Comparison of ENCODE assay signal across 1 cellular context in the genomic region with DNA sequence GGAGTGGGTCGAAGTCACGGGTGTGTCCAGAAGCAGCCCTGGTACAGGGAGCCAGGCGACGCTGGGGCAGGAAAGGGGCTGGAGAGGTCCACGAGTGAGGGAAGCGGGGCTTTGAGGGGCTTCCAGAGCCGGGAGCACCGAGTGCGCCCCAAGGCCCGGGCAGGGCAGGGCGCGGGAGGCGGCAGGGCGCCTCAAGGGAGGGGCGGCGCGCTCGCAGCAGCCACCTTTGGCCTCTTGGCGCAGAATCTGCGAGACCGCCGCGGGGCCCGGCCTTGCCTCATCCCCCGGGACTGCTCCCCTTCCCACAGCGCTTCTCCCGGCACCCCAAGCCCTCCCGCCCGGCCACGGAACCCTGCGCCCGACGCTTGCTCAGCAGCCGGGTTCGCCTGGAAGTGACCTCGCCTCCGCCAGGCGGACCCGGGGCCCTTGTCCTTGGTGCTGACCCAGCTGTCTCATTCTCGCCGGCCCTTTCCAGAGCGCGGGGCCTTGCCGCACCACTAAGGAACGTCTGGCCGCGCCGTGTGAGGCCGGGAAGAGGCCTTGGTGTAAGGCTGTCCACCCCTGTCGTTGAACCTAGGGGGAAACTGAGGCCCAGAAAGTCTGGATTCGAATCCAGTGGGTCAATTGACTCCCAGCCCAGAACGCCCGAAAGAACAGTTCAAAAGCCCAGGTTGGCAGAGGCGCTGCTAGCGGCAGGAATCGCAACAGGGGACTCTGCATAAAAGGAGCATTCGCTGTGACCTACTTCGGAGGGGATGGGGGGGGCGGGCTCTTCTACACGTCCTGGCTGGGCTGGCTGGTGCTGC.
TF ChIP-seq lines count a peak whose summit lies in the region.

No MANE protein-coding gene starts in this region.

TF ChIP-seq in HEK293, 187 proteins besides CTCF, POLR2A, EP300 and RAD21 (continued from another document and continues in another):
- TF ChIP-seq, protein P1, sequence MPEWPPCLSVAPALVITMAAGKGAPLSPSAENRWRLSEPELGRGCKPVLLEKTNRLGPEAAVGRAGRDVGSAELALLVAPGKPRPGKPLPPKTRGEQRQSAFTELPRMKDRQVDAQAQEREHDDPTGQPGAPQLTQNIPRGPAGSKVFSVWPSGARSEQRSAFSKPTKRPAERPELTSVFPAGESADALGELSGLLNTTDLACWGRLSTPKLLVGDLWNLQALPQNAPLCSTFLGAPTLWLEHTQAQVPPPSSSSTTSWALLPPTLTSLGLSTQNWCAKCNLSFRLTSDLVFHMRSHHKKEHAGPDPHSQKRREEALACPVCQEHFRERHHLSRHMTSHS (tag by site-specific recombination; IDR thresholded peaks at IDR 0.05), result no peak
- TF ChIP-seq SP3 (tag by site-specific recombination; IDR thresholded peaks at IDR 0.05) (peak; percentile 31; the same call in 1 of the 2 replicates), ZNF548 (tag by site-specific recombination; IDR thresholded peaks at IDR 0.05) (no peak), ZNF677 (tag by site-specific recombination; IDR thresholded peaks at IDR 0.05) (no peak), ZNF202 (tag by site-specific recombination; IDR thresholded peaks at IDR 0.05; ENCODE audit: borderline replicate concordance) (no peak), ZNF175 (tag by site-specific recombination; IDR thresholded peaks at IDR 0.05) (no peak), GLIS2 (tag by site-specific recombination; IDR thresholded peaks at IDR 0.05) (peak; percentile 53; the same call in 1 of the 2 replicates), ZNF354C (tag by site-specific recombination; IDR thresholded peaks at IDR 0.05; ENCODE audit: borderline replicate concordance, low read depth) (no peak), ZNF791 (tag by site-specific recombination; IDR thresholded peaks at IDR 0.05) (no peak), ZNF114 (tag by site-specific recombination; IDR thresholded peaks at IDR 0.05) (no peak), YY1 (tag by site-specific recombination; IDR thresholded peaks at IDR 0.05) (no peak), ZNF692 (tag by site-specific recombination; IDR thresholded peaks at IDR 0.05) (peak; percentile 42; the same call in 1 of the 2 replicates), ZNF549 (tag by site-specific recombination; IDR thresholded peaks at IDR 0.05) (no peak), ZNF132 (tag by site-specific recombination; IDR thresholded peaks at IDR 0.05; ENCODE audit: borderline replicate concordance) (no peak), ZNF398 (tag by site-specific recombination; IDR thresholded peaks at IDR 0.05) (no peak), ZBTB8A (tag by site-specific recombination; IDR thresholded peaks at IDR 0.05) (peak; percentile 44; the same call in 1 of the 2 replicates), ZNF624 (tag by site-specific recombination; IDR thresholded peaks at IDR 0.05) (no peak), ZNF335 (tag by site-specific recombination; conservative IDR thresholded peaks at IDR 0.05) (peak; percentile 83), ZBTB21 (tag by site-specific recombination; IDR thresholded peaks at IDR 0.05) (no peak), ZNF664 (tag by site-specific recombination; IDR thresholded peaks at IDR 0.05) (no peak), FEZF1 (tag by site-specific recombination; IDR thresholded peaks at IDR 0.05) (no peak), REST (tag by site-specific recombination; IDR thresholded peaks at IDR 0.05) (peak; percentile 96), MYNN (tag by site-specific recombination; IDR thresholded peaks at IDR 0.05; ENCODE audit: borderline replicate concordance) (no peak), ZNF560 (tag by site-specific recombination; IDR thresholded peaks at IDR 0.05; ENCODE audit: borderline replicate concordance) (no peak), ZNF654 (tag by site-specific recombination; IDR thresholded peaks at IDR 0.05; ENCODE audit: low read depth) (no peak), ZNF274 (IDR thresholded peaks at IDR 0.05; ENCODE audit: low read length) (no peak), ZNF274 (tag by site-specific recombination; IDR thresholded peaks at IDR 0.05; ENCODE audit: borderline replicate concordance) (no peak), ZNF133 (tag by site-specific recombination; IDR thresholded peaks at IDR 0.05) (no peak), ZNF155 (tag by site-specific recombination; IDR thresholded peaks at IDR 0.05) (no peak), ZBTB1 (tag by site-specific recombination; IDR thresholded peaks at IDR 0.05) (no peak), PBX3 (CRISPR knock-in tag; IDR thresholded peaks at IDR 0.05) (no peak), ZNF391 (tag by site-specific recombination; IDR thresholded peaks at IDR 0.05; ENCODE audit: borderline replicate concordance, low read depth) (no peak), ZNF747 (tag by site-specific recombination; IDR thresholded peaks at IDR 0.05) (no peak), KLF16 (tag by site-specific recombination; IDR thresholded peaks at IDR 0.05) (no peak)
- TF ChIP-seq, protein P2, sequence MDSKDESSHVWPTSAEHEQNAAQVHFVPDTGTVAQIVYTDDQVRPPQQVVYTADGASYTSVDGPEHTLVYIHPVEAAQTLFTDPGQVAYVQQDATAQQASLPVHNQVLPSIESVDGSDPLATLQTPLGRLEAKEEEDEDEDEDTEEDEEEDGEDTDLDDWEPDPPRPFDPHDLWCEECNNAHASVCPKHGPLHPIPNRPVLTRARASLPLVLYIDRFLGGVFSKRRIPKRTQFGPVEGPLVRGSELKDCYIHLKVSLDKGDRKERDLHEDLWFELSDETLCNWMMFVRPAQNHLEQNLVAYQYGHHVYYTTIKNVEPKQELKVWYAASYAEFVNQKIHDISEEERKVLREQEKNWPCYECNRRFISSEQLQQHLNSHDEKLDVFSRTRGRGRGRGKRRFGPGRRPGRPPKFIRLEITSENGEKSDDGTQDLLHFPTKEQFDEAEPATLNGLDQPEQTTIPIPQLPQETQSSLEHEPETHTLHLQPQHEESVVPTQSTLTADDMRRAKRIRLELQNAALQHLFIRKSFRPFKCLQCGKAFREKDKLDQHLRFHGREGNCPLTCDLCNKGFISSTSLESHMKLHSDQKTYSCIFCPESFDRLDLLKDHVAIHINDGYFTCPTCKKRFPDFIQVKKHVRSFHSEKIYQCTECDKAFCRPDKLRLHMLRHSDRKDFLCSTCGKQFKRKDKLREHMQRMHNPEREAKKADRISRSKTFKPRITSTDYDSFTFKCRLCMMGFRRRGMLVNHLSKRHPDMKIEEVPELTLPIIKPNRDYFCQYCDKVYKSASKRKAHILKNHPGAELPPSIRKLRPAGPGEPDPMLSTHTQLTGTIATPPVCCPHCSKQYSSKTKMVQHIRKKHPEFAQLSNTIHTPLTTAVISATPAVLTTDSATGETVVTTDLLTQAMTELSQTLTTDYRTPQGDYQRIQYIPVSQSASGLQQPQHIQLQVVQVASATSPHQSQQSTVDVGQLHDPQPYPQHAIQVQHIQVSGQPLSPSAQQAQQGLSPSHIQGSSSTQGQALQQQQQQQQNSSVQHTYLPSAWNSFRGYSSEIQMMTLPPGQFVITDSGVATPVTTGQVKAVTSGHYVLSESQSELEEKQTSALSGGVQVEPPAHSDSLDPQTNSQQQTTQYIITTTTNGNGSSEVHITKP (tag by site-specific recombination; IDR thresholded peaks at IDR 0.05), result no peak
- TF ChIP-seq, protein P3, sequence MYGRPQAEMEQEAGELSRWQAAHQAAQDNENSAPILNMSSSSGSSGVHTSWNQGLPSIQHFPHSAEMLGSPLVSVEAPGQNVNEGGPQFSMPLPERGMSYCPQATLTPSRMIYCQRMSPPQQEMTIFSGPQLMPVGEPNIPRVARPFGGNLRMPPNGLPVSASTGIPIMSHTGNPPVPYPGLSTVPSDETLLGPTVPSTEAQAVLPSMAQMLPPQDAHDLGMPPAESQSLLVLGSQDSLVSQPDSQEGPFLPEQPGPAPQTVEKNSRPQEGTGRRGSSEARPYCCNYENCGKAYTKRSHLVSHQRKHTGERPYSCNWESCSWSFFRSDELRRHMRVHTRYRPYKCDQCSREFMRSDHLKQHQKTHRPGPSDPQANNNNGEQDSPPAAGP (tag by site-specific recombination; IDR thresholded peaks at IDR 0.05), result no peak
- TF ChIP-seq, protein P4, sequence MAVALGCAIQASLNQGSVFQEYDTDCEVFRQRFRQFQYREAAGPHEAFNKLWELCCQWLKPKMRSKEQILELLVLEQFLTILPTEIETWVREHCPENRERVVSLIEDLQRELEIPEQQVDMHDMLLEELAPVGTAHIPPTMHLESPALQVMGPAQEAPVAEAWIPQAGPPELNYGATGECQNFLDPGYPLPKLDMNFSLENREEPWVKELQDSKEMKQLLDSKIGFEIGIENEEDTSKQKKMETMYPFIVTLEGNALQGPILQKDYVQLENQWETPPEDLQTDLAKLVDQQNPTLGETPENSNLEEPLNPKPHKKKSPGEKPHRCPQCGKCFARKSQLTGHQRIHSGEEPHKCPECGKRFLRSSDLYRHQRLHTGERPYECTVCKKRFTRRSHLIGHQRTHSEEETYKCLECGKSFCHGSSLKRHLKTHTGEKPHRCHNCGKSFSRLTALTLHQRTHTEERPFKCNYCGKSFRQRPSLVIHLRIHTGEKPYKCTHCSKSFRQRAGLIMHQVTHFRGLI (tag by site-specific recombination; IDR thresholded peaks at IDR 0.05), result no peak
- TF ChIP-seq, protein P5, sequence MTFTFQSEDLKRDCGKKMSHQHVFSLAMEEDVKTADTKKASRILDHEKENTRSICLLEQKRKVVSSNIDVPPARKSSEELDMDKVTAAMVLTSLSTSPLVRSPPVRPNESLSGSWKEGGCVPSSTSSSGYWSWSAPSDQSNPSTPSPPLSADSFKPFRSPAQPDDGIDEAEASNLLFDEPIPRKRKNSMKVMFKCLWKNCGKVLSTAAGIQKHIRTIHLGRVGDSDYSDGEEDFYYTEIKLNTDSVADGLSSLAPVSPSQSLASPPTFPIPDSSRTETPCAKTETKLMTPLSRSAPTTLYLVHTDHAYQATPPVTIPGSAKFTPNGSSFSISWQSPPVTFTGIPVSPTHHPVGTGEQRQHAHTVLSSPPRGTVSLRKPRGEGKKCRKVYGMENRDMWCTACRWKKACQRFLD (tag by site-specific recombination; IDR thresholded peaks at IDR 0.05), result no peak
- TF ChIP-seq, protein P6, sequence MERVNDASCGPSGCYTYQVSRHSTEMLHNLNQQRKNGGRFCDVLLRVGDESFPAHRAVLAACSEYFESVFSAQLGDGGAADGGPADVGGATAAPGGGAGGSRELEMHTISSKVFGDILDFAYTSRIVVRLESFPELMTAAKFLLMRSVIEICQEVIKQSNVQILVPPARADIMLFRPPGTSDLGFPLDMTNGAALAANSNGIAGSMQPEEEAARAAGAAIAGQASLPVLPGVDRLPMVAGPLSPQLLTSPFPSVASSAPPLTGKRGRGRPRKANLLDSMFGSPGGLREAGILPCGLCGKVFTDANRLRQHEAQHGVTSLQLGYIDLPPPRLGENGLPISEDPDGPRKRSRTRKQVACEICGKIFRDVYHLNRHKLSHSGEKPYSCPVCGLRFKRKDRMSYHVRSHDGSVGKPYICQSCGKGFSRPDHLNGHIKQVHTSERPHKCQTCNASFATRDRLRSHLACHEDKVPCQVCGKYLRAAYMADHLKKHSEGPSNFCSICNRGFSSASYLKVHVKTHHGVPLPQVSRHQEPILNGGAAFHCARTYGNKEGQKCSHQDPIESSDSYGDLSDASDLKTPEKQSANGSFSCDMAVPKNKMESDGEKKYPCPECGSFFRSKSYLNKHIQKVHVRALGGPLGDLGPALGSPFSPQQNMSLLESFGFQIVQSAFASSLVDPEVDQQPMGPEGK (tag by site-specific recombination; IDR thresholded peaks at IDR 0.05), result no peak
